Comparison of ENCODE assay signal across 20 cellular contexts in the genomic region with DNA sequence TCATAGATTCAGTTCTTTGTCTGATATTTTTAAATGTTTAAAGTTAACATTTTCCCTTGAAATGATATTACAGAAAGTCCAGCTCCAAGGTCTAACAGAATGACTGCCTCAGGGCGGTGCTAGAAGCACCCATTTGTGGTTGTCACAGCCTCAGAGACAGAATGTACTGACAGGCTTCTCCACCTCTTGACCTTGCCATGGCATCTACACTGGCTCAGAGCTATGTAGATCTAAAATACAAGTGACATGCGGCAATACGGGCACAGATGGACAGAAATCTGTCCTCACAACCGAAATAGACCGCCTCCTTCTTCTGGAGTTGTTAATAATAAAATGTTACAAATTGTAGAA.
DNase-seq lines count a peak whose midpoint lies in the region; ATAC-seq, FAIRE-seq and TF ChIP-seq lines count a peak whose summit lies in the region.
"Had no signal": no experiment of that assay in that cellular context is flagged by ENCODE, and none has a peak within 500 bp of the region (broad histone marks: within the 10 kb centered on the region; RNA-seq: fewer than 3 reads in every experiment).

No MANE protein-coding gene starts in this region.

- ATAC-seq in HepG2 (peak; percentile 37; the same call in 2 of the 3 replicates), right lobe of liver (no peak), GM21576 (IDR thresholded peaks at IDR 0.05; ENCODE audit: unreplicated experiment) (no peak)
- ATAC-seq: CD8-positive, alpha-beta T cell had no signal

- TF ChIP-seq CTCF in HepG2 (CRISPR knock-in tag; IDR thresholded peaks at IDR 0.05) (0 out of 2 replicates have a peak, but pooled peaks have one; percentile 16), right lobe of liver (IDR thresholded peaks at IDR 0.05) (no peak), left ventricle myocardium inferior (IDR thresholded peaks at IDR 0.05; ENCODE audit: borderline replicate concordance) (peak; percentile 33), RWPE1 (conservative IDR thresholded peaks at IDR 0.05; ENCODE audit: low read depth) (no peak)

- TF ChIP-seq RAD21 in HepG2 (CRISPR knock-in tag; IDR thresholded peaks at IDR 0.05), result no peak

- CTCF ChIA-PET in HepG2 (lab: Yijun Ruan, JAX; ENCODE audit: low intra/inter-chr PET ratio, low total read pairs), result no interaction called here
- CTCF ChIA-PET in RWPE1 (lab: Yijun Ruan, JAX), result no interaction called here

- intact Hi-C loops in HepG2 (cut with micrococcal nuclease; ENCODE audit: unreplicated experiment) (loop anchor here (10.0 kb wide), 2 partner anchors 147 to 267 kb away; no protein-coding TSS in a partner anchor), right lobe of liver (cut with DNase I) (no loop called here), left ventricle myocardium inferior (cut with micrococcal nuclease) (no loop called here)

- H3K79me2 ChIP-seq in HepG2 (ENCODE audit: insufficient read depth, low read length), result no peaks in the 10 kb centered on the region
- H3K79me2 ChIP-seq: hepatocyte had no signal

- no peak for FAIRE-seq in HepG2 (lab: Jason Lieb, UNC)
- FAIRE-seq: keratinocyte, urothelium cell line had no signal

- H3K4me3 ChIP-seq in HepG2 (replicated peaks in 1 of 3; ENCODE audit: insufficient read depth in 1 of 3, low read depth in 2 of 3, low read length in 3 of 3) (no peak overlapping the region), right lobe of liver (no peak overlapping the region), left ventricle myocardium inferior (no peak overlapping the region)
- H3K4me3 ChIP-seq: hepatocyte, sigmoid colon had no signal

- TF ChIP-seq EP300 in HepG2 (IDR thresholded peaks at IDR 0.05; ENCODE audit: low read depth in 2 of 2, low read length in 2 of 2), result no peak
- no peak for TF ChIP-seq EP300 in HepG2 (CRISPR knock-in tag; IDR thresholded peaks at IDR 0.05; ENCODE audit: borderline replicate concordance)

- H3K9me3 ChIP-seq in HepG2 (ENCODE audit: low read length) (no peaks in the 10 kb centered on the region), right lobe of liver (no peaks in the 10 kb centered on the region), left ventricle myocardium inferior (replicated peaks) (no peaks in the 10 kb centered on the region)
- H3K9me3 ChIP-seq: neutrophil, sigmoid colon had no signal

- WGBS in HepG2 (ENCODE audit: low lambda C conversion rate), result 96% methylated on average over 5 of the region's 5 CpGs
- WGBS in right lobe of liver (ENCODE audit: insufficient coverage, low coverage, low lambda C conversion rate, missing lambda C conversion rate), result 78% methylated on average over 5 of the region's 5 CpGs

- peak; percentile 32 for DNase-seq in HepG2 (ENCODE audit: low spot score)
- no peak for DNase-seq in right lobe of liver
- peak; percentile 11 for DNase-seq in OCI-M1 (lab: John Stamatoyannopoulos, UW)
- DNase-seq in left ventricle myocardium inferior, result no peak
- DNase-seq in SIG-M5 (lab: John Stamatoyannopoulos, UW), result no peak
- DNase-seq in stimulated activated CD4-positive, alpha-beta T cell treated with anti-CD3 and anti-CD28 coated beads, Interleukin-1b, Interleukin-23, amount 100 ng/mL, for 48 hours, result no peak
- DNase-seq in RWPE1 (ENCODE audit: low spot score), result no peak
- DNase-seq: activated CD4-positive, CD25-positive, alpha-beta regulatory T cell treated with anti-CD3 and anti-CD28 coated beads, Interleukin-2, amount 50 U/mL, for 72 hours; activated effector memory CD4-positive, alpha-beta T cell treated with Interleukin-2 at 50 U/mL for 16 hours; CD8-positive, alpha-beta T cell; EL; MM.1S; NCI-H2029 treated with DMSO at 0.1 percent for 48 hours; sigmoid colon; stimulated activated CD4-positive, alpha-beta T cell treated with anti-CD3 and anti-CD28 coated beads, Interleukin-2, amount 100 ng/mL, for 24 hours had no signal

- H3K36me3 ChIP-seq in HepG2 (replicated peaks in 1 of 2; ENCODE audit: control insufficient read depth in 1 of 2, insufficient read depth in 2 of 2, low read length in 2 of 2) (peaks cover 8 to 27% of the 10 kb centered on the region in 2 experiments), right lobe of liver (peaks cover 0 to 3% (median 0%) of the 10 kb centered on the region in 4 donors), left ventricle myocardium inferior (peaks cover 13% of the 10 kb centered on the region)
- H3K36me3 ChIP-seq: neutrophil had no signal

- TF ChIP-seq POLR2A in HepG2 (IDR thresholded peaks at IDR 0.05; ENCODE audit: insufficient read depth in 1 of 2, low read depth in 2 of 2, low read length in 2 of 2), result no peak
- no peak for TF ChIP-seq POLR2A in right lobe of liver (IDR thresholded peaks at IDR 0.05)

- H3K4me1 ChIP-seq in HepG2 (ENCODE audit: insufficient read depth, low read length) (peaks cover 33% of the 10 kb centered on the region), right lobe of liver (peaks cover 0 to 21% (median 5%) of the 10 kb centered on the region in 4 donors), left ventricle myocardium inferior (peaks cover 15% of the 10 kb centered on the region)
- H3K4me1 ChIP-seq: sigmoid colon had no signal

- no peak overlapping the region for H3K9ac ChIP-seq in HepG2 (ENCODE audit: insufficient read depth, low read depth, low read length)

- no peaks in the 10 kb centered on the region for H4K20me1 ChIP-seq in HepG2 (ENCODE audit: insufficient read depth, low read length)

- in situ Hi-C loops in HepG2 (cut with HindIII; ENCODE audit: extremely low pct_ligation_motif_present, low pct_unique_long_range_greater_than_20kb), result no loop called here

- H2AFZ ChIP-seq in HepG2 (ENCODE audit: low read length), result no peak overlapping the region
- H2AFZ ChIP-seq: hepatocyte had no signal

- H3K27ac ChIP-seq in HepG2 (ENCODE audit: extremely low read length, insufficient read depth, low read length) (peak overlapping the region; percentile 37), right lobe of liver (no peak overlapping the region), left ventricle myocardium inferior (replicated peaks) (peak overlapping the region; percentile 54), RWPE1 (no peak overlapping the region)
- H3K27ac ChIP-seq: hepatocyte, neutrophil, sigmoid colon had no signal

- POLR2A ChIA-PET in HepG2 (lab: Yijun Ruan, JAX), result no interaction called here
- POLR2A ChIA-PET in RWPE1 (lab: Yijun Ruan, JAX; ENCODE audit: low non-redundant PET), result no interaction called here

- BruUV-seq in HepG2 (replicated peaks; lab: Mats Ljungman, UMichigan), result no TSS peak

- no peak overlapping the region for H3K4me2 ChIP-seq in HepG2 (ENCODE audit: low read depth, low read length)
- H3K4me2 ChIP-seq: hepatocyte had no signal

- no peaks in the 10 kb centered on the region for H3K27me3 ChIP-seq in HepG2 (ENCODE audit: control insufficient read depth in 1 of 2, insufficient read depth in 2 of 2, low read length in 2 of 2)
- no peaks in the 10 kb centered on the region for H3K27me3 ChIP-seq in right lobe of liver
- H3K27me3 ChIP-seq in left ventricle myocardium inferior (ENCODE audit: low read depth), result no peaks in the 10 kb centered on the region
- H3K27me3 ChIP-seq: hepatocyte, neutrophil, sigmoid colon had no signal

TF ChIP-seq in HepG2, 621 proteins besides CTCF, POLR2A, EP300 and RAD21:
- TF ChIP-seq STAG1 (CRISPR knock-in tag; IDR thresholded peaks at IDR 0.05) (peak; percentile 33; the same call in 1 of the 2 replicates), RBM22 (optimal IDR thresholded peaks at IDR 0.05; ENCODE audit: low read length) (peak; percentile 65), NR2F6 (IDR thresholded peaks at IDR 0.05) (no peak), NR2F6 (CRISPR knock-in tag; IDR thresholded peaks at IDR 0.05) (no peak)
- TF ChIP-seq, protein P1, sequence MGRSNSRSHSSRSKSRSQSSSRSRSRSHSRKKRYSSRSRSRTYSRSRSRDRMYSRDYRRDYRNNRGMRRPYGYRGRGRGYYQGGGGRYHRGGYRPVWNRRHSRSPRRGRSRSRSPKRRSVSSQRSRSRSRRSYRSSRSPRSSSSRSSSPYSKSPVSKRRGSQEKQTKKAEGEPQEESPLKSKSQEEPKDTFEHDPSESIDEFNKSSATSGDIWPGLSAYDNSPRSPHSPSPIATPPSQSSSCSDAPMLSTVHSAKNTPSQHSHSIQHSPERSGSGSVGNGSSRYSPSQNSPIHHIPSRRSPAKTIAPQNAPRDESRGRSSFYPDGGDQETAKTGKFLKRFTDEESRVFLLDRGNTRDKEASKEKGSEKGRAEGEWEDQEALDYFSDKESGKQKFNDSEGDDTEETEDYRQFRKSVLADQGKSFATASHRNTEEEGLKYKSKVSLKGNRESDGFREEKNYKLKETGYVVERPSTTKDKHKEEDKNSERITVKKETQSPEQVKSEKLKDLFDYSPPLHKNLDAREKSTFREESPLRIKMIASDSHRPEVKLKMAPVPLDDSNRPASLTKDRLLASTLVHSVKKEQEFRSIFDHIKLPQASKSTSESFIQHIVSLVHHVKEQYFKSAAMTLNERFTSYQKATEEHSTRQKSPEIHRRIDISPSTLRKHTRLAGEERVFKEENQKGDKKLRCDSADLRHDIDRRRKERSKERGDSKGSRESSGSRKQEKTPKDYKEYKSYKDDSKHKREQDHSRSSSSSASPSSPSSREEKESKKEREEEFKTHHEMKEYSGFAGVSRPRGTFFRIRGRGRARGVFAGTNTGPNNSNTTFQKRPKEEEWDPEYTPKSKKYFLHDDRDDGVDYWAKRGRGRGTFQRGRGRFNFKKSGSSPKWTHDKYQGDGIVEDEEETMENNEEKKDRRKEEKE (IDR thresholded peaks at IDR 0.05), result no peak

Comparison
In these comparisons a context has a peak if more than half of its experiments do, and no peak if none do; other contexts are left out.
1. DNase-seq: peak in HepG2 (single experiment) and OCI-M1 (single experiment); none in right lobe of liver (0 of 3), left ventricle myocardium inferior (single experiment), SIG-M5 (single experiment), stimulated activated CD4-positive, alpha-beta T cell treated with anti-CD3 and anti-CD28 coated beads, Interleukin-1b, Interleukin-23, amount 100 ng/mL, for 48 hours (single experiment) and RWPE1 (single experiment).
2. H3K27ac ChIP-seq: peak in HepG2 (single experiment) and left ventricle myocardium inferior (single experiment); none in right lobe of liver (0 of 3) and RWPE1 (single experiment).
3. CTCF ChIP-seq: peak in HepG2 (single experiment) and left ventricle myocardium inferior (single experiment); none in right lobe of liver (0 of 4) and RWPE1 (single experiment).